In the genomic region with DNA sequence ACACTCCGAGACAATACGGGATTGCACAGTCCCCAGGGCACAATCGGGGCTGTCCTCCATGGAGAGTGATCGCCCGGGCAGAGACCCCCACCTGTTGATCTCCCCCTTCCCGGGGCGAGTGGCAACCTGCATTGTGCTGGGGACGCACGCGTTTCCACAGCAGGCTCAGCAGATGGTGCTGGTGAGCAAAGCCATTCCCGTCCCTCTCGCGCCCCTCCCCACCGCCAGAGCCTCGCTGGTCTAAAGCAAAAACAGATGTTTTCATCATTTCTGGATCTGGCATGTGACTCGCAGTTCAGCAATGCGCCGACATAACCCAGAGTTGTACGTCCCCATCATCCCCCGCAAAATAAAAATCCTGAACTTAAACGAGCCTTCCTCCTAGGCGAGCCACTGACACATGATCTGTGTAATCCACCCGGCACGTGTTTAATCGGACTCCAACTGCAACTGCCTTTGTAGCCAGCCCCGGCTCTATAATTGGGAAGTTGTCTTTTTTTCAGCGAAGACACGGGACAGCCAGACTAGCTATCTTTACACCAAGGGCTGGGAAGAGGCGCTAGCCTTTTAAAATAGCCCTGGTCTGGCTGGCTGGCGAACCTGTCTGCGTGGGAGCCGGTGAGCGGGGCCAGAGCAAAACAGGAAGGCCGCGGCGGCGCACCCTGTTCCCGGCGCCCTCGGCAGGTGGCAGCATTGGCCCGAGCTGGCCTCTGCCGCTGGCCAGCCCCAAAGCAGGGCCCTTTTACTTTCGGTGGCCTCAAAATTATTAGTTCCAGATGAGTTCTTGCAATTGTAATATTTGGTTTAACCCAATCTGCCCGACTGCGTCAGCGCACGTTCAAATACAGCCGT, we compare ENCODE assay signal across 1 cellular context.
TF ChIP-seq lines count a peak whose summit lies in the region.

No MANE protein-coding gene starts in this region.

TF ChIP-seq in HepG2, 621 proteins besides CTCF, POLR2A, EP300 and RAD21 (continued from another document and continues in another):
- TF ChIP-seq ZNF503 (CRISPR knock-in tag; IDR thresholded peaks at IDR 0.05) (no peak), NKX3-1 (CRISPR knock-in tag; IDR thresholded peaks at IDR 0.05) (no peak), MXD1 (CRISPR knock-in tag; IDR thresholded peaks at IDR 0.05) (peak; percentile 86; the same call in 1 of the 2 replicates), STAG1 (CRISPR knock-in tag; IDR thresholded peaks at IDR 0.05) (peak; percentile 94), ZNF460 (CRISPR knock-in tag; IDR thresholded peaks at IDR 0.05; ENCODE audit: borderline replicate concordance) (no peak), YEATS2 (CRISPR knock-in tag; IDR thresholded peaks at IDR 0.05; ENCODE audit: borderline replicate concordance) (0 out of 2 replicates have a peak, but pooled peaks have one; percentile 9), XBP1 (CRISPR knock-in tag; IDR thresholded peaks at IDR 0.05) (no peak), RARG (CRISPR knock-in tag; IDR thresholded peaks at IDR 0.05; ENCODE audit: low read depth) (no peak), MYNN (CRISPR knock-in tag; IDR thresholded peaks at IDR 0.05; ENCODE audit: low read depth) (no peak; the same call in 1 of the 2 replicates), KLF6 (CRISPR knock-in tag; IDR thresholded peaks at IDR 0.05) (no peak), ZNF615 (CRISPR knock-in tag; IDR thresholded peaks at IDR 0.05; ENCODE audit: borderline replicate concordance) (no peak), DZIP1 (CRISPR knock-in tag; IDR thresholded peaks at IDR 0.05) (no peak), SIX1 (CRISPR knock-in tag; IDR thresholded peaks at IDR 0.05; ENCODE audit: borderline replicate concordance) (no peak), IRX3 (CRISPR knock-in tag; IDR thresholded peaks at IDR 0.05; ENCODE audit: borderline replicate concordance, low read depth) (0 out of 2 replicates have a peak, but pooled peaks have one; percentile 9), HOXA5 (CRISPR knock-in tag; IDR thresholded peaks at IDR 0.05) (no peak), CSRNP2 (CRISPR knock-in tag; conservative IDR thresholded peaks at IDR 0.05; ENCODE audit: low read depth) (no peak), HOXD1 (CRISPR knock-in tag; IDR thresholded peaks at IDR 0.05) (no peak), XRCC5 (optimal IDR thresholded peaks at IDR 0.05; ENCODE audit: low read length) (peak; percentile 53), MNT (IDR thresholded peaks at IDR 0.05) (0 out of 2 replicates have a peak, but pooled peaks have one; percentile 26), PHF21A (CRISPR knock-in tag; IDR thresholded peaks at IDR 0.05) (no peak), CENPX (CRISPR knock-in tag; IDR thresholded peaks at IDR 0.05) (no peak), U2AF2 (IDR thresholded peaks at IDR 0.05; ENCODE audit: low read depth, low read length) (no peak), KDM1A (CRISPR knock-in tag; IDR thresholded peaks at IDR 0.05) (no peak), NR2C2 (CRISPR knock-in tag; IDR thresholded peaks at IDR 0.05; ENCODE audit: borderline replicate concordance) (no peak), KDM5A (IDR thresholded peaks at IDR 0.05; ENCODE audit: borderline replicate concordance, low read length) (peak; percentile 56; the same call in 1 of the 2 replicates), ZNF10 (CRISPR knock-in tag; IDR thresholded peaks at IDR 0.05; ENCODE audit: borderline replicate concordance, low read depth) (no peak), NCOA2 (CRISPR knock-in tag; IDR thresholded peaks at IDR 0.05) (no peak), TAF1 (CRISPR knock-in tag; IDR thresholded peaks at IDR 0.05) (no peak), CEBPZ (IDR thresholded peaks at IDR 0.05; ENCODE audit: low read length) (no peak), SMARCC2 (IDR thresholded peaks at IDR 0.05) (no peak), ADNP (CRISPR knock-in tag; IDR thresholded peaks at IDR 0.05) (no peak), ZNF3 (CRISPR knock-in tag; IDR thresholded peaks at IDR 0.05) (no peak), ZNF737 (CRISPR knock-in tag; IDR thresholded peaks at IDR 0.05; ENCODE audit: borderline replicate concordance) (no peak), ZNF34 (CRISPR knock-in tag; IDR thresholded peaks at IDR 0.05; ENCODE audit: borderline replicate concordance) (no peak), FOXO4 (CRISPR knock-in tag; conservative IDR thresholded peaks at IDR 0.05) (no peak), NCOA1 (CRISPR knock-in tag; IDR thresholded peaks at IDR 0.05) (no peak), ZBTB1 (CRISPR knock-in tag; IDR thresholded peaks at IDR 0.05; ENCODE audit: borderline replicate concordance) (no peak)
- TF ChIP-seq, protein P1, sequence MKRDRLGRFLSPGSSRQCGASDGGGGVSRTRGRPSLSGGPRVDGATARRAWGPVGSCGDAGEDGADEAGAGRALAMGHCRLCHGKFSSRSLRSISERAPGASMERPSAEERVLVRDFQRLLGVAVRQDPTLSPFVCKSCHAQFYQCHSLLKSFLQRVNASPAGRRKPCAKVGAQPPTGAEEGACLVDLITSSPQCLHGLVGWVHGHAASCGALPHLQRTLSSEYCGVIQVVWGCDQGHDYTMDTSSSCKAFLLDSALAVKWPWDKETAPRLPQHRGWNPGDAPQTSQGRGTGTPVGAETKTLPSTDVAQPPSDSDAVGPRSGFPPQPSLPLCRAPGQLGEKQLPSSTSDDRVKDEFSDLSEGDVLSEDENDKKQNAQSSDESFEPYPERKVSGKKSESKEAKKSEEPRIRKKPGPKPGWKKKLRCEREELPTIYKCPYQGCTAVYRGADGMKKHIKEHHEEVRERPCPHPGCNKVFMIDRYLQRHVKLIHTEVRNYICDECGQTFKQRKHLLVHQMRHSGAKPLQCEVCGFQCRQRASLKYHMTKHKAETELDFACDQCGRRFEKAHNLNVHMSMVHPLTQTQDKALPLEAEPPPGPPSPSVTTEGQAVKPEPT (CRISPR knock-in tag; IDR thresholded peaks at IDR 0.05; ENCODE audit: low read depth), result no peak
- TF ChIP-seq, protein P2, sequence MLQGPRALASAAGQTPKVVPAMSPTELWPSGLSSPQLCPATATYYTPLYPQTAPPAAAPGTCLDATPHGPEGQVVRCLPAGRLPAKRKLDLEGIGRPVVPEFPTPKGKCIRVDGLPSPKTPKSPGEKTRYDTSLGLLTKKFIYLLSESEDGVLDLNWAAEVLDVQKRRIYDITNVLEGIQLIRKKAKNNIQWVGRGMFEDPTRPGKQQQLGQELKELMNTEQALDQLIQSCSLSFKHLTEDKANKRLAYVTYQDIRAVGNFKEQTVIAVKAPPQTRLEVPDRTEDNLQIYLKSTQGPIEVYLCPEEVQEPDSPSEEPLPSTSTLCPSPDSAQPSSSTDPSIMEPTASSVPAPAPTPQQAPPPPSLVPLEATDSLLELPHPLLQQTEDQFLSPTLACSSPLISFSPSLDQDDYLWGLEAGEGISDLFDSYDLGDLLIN (CRISPR knock-in tag; IDR thresholded peaks at IDR 0.05; ENCODE audit: borderline replicate concordance), result no peak
- TF ChIP-seq, protein P3, sequence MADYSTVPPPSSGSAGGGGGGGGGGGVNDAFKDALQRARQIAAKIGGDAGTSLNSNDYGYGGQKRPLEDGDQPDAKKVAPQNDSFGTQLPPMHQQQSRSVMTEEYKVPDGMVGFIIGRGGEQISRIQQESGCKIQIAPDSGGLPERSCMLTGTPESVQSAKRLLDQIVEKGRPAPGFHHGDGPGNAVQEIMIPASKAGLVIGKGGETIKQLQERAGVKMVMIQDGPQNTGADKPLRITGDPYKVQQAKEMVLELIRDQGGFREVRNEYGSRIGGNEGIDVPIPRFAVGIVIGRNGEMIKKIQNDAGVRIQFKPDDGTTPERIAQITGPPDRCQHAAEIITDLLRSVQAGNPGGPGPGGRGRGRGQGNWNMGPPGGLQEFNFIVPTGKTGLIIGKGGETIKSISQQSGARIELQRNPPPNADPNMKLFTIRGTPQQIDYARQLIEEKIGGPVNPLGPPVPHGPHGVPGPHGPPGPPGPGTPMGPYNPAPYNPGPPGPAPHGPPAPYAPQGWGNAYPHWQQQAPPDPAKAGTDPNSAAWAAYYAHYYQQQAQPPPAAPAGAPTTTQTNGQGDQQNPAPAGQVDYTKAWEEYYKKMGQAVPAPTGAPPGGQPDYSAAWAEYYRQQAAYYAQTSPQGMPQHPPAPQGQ (CRISPR knock-in tag; IDR thresholded peaks at IDR 0.05; ENCODE audit: borderline replicate concordance), result no peak
